ENCODE assay signal across 24 cellular contexts in the genomic region with DNA sequence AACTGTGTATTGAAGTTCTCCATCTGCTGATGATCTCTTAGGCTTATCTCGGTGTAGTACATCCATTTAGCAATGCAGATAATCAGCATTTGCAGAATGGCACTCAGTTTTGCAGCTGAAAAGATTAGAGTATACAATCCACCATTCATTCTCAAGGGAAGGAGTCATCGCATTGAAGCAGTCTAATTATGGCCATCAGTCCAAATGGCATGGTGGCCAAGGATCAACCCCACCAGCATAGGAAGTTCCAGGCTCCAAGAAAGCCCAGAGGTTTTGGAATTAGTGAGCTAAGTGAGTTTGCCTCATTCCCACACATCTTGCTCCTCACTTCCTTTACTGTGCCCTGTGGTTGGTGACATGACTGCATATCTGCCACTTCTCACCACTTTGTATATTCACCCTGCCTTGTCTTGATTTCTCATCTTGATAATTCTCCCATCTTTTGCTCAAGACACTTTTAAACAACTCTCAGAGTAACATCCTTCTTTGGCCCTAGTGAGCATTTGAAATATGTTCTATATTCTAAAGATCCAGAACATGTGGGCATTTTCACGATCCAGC.
"Had no signal": no experiment of that assay in that cellular context is flagged by ENCODE, and none has a peak within 500 bp of the region (broad histone marks: within the 10 kb centered on the region; RNA-seq: fewer than 3 reads in every experiment).

No MANE protein-coding gene starts in this region.

- H3K9me3 Mint-ChIP-seq: dendritic cell treated with granulocyte-macrophage colony-stimulating factor and Interleukin-4, amounts not matched to agents 40 ng/mL and 50 ng/mL, for 4 days; endodermal cell; mesothelial cell of epicardium had no signal

- H3K36me3 Mint-ChIP-seq: mesothelial cell of epicardium had no signal

- H3K27ac Mint-ChIP-seq: dendritic cell treated with granulocyte-macrophage colony-stimulating factor and Interleukin-4, amounts not matched to agents 40 ng/mL and 50 ng/mL, for 4 days; effector memory CD8-positive, alpha-beta T cell; endodermal cell; mesothelial cell of epicardium had no signal

- H3K9me3 ChIP-seq: colonic mucosa, gastrocnemius medialis, left lung, lower lobe of right lung, mucosa of descending colon had no signal

- H3K4me1 ChIP-seq: colonic mucosa, esophagus squamous epithelium, gastrocnemius medialis, heart right ventricle, left lung, lower lobe of right lung had no signal

- H3K27me3 ChIP-seq: colonic mucosa, esophagus squamous epithelium, gastrocnemius medialis, heart right ventricle, left lung had no signal

- ATAC-seq: effector memory CD8-positive, alpha-beta T cell; esophagus mucosa; gastrocnemius medialis; heart right ventricle; left cardiac atrium; left lung; left ventricle myocardium superior; lower lobe of right lung; mucosa of descending colon had no signal

- H3K27me3 Mint-ChIP-seq: dendritic cell treated with granulocyte-macrophage colony-stimulating factor and Interleukin-4, amounts not matched to agents 40 ng/mL and 50 ng/mL, for 4 days; effector memory CD8-positive, alpha-beta T cell had no signal

- H3K27ac ChIP-seq: colonic mucosa, epithelial cell of prostate, esophagus squamous epithelium, gastrocnemius medialis, heart right ventricle, left lung, lower lobe of right lung had no signal

- H3K4me3 Mint-ChIP-seq: dendritic cell treated with granulocyte-macrophage colony-stimulating factor and Interleukin-4, amounts not matched to agents 40 ng/mL and 50 ng/mL, for 4 days; effector memory CD8-positive, alpha-beta T cell; endodermal cell; mesothelial cell of epicardium had no signal

- H3K4me3 ChIP-seq: colonic mucosa, esophagus squamous epithelium, gastrocnemius medialis, heart right ventricle, left lung, lower lobe of right lung, mucosa of descending colon had no signal

- H3K36me3 ChIP-seq: colonic mucosa, esophagus squamous epithelium, gastrocnemius medialis, heart right ventricle, left lung, lower lobe of right lung had no signal

- DNase-seq: colonic mucosa; cortex of kidney; effector CD8-positive, alpha-beta T cell; effector memory CD8-positive, alpha-beta T cell; endodermal cell; erythroblast; esophagus squamous epithelium; foreskin fibroblast; foreskin melanocyte; gastrocnemius medialis; glutamatergic neuron; head of caudate nucleus; heart right ventricle; hippocampal formation; left cardiac atrium; left lung; left ventricle myocardium superior; lower lobe of right lung; mesenchymal stem cell; mucosa of descending colon had no signal

- H3K4me1 Mint-ChIP-seq: endodermal cell, mesothelial cell of epicardium had no signal
